ENCODE assay signal across 17 cellular contexts in genomic region chrX:47215291-47215900, GRCh38. TPM values are rescaled to one million over a fixed set of nuclear protein-coding genes. Genes with fewer than 3 reads are reported as not detected.
A peak's percentile ranks its signal among the peaks of the same experiment; 100 is the strongest.
DNase-seq lines count a peak whose midpoint lies in the region; TF ChIP-seq lines count a peak whose summit lies in the region.
"Had no signal": no experiment of that assay in that cellular context is flagged by ENCODE, and none has a peak within 500 bp of the region (broad histone marks: within the 10 kb centered on the region; RNA-seq: fewer than 3 reads in every experiment).

No MANE protein-coding gene starts in this region.

- H3K36me3 Mint-ChIP-seq in HFFc6 (ENCODE audit: low read depth) (peaks cover 33% of the 10 kb centered on the region; the same call in 1 of the 2 replicates), progenitor cell of endocrine pancreas (ENCODE audit: insufficient read depth) (peaks cover 38% of the 10 kb centered on the region)

- peaks cover 19% of the 10 kb centered on the region for H3K4me1 ChIP-seq in hepatocyte (ENCODE audit: insufficient read depth)

- H3K27ac ChIP-seq in hepatocyte, result peak overlapping the region; percentile 90
- H3K27ac ChIP-seq: foreskin keratinocyte, lower lobe of right lung had no signal

- peak; percentile 27 for DNase-seq in activated effector memory CD4-positive, alpha-beta T cell treated with anti-CD3 and anti-CD28 coated beads, Interleukin-2, amount 50 U/mL, for 16 hours
- DNase-seq in activated effector memory CD4-positive, alpha-beta T cell treated with Interleukin-2 at 50 U/mL for 16 hours, result no peak
- DNase-seq in HFFc6 (no peak), hepatocyte (ENCODE audit: low spot score) (no peak), progenitor cell of endocrine pancreas (ENCODE audit: low spot score, unreplicated experiment) (no peak), GDM1 (lab: John Stamatoyannopoulos, UW) (no peak), cerebellar cortex (ENCODE audit: low spot score) (no peak)
- DNase-seq in stimulated activated CD4-positive, alpha-beta T cell treated with anti-CD3 and anti-CD28 coated beads, Interleukin-4, amount 100 ng/mL, for 24 hours, result no peak
- DNase-seq: activated CD4-positive, CD25-positive, alpha-beta regulatory T cell treated with anti-CD3 and anti-CD28 coated beads, Interleukin-2, amount 50 U/mL, for 72 hours; activated CD8-positive, alpha-beta memory T cell treated with anti-CD3 and anti-CD28 coated beads, Interleukin-2, amount 50 U/mL, for 4 hours; foreskin keratinocyte; GOT3; lower lobe of right lung; NCI-H1417 treated with DMSO at 0.1 percent for 48 hours; retina; T-helper 2 cell had no signal

- no peaks in the 10 kb centered on the region for H3K9me3 ChIP-seq in hepatocyte (ENCODE audit: low read depth)
- H3K9me3 ChIP-seq: adrenal gland, lower lobe of right lung had no signal

- H3K4me3 Mint-ChIP-seq in HFFc6, result no peak overlapping the region
- no peak overlapping the region for H3K4me3 Mint-ChIP-seq in progenitor cell of endocrine pancreas (ENCODE audit: low read depth)

- H3K27ac Mint-ChIP-seq in HFFc6 (peak overlapping the region; percentile 95; the same call in 1 of the 2 replicates), progenitor cell of endocrine pancreas (peak overlapping the region; percentile 42)

- peaks cover 31% of the 10 kb centered on the region for H3K4me1 Mint-ChIP-seq in HFFc6 (ENCODE audit: low read depth)
- peaks cover 31% of the 10 kb centered on the region for H3K4me1 Mint-ChIP-seq in progenitor cell of endocrine pancreas (ENCODE audit: low read depth)

- H2AFZ ChIP-seq in hepatocyte, result no peak overlapping the region

- TF ChIP-seq CTCF in HFFc6 (IDR thresholded peaks at IDR 0.05) (no peak), hepatocyte (IDR thresholded peaks at IDR 0.05; ENCODE audit: poor library complexity) (no peak), progenitor cell of endocrine pancreas (IDR thresholded peaks at IDR 0.05; ENCODE audit: unreplicated experiment) (no peak)

- H3K79me2 ChIP-seq in hepatocyte, result peaks cover 18% of the 10 kb centered on the region

- WGBS in hepatocyte (ENCODE audit: low lambda C conversion rate, missing lambda C conversion rate), result 86% methylated on average over 12 of the region's 12 CpGs

- H3K9me3 Mint-ChIP-seq in HFFc6 (no peaks in the 10 kb centered on the region), progenitor cell of endocrine pancreas (ENCODE audit: low read depth) (no peaks in the 10 kb centered on the region)

- H3K9me2 ChIP-seq in hepatocyte (replicated peaks; ENCODE audit: insufficient read depth), result no peaks in the 10 kb centered on the region

- H3K27me3 Mint-ChIP-seq in HFFc6 (ENCODE audit: insufficient read depth), result peaks cover 11% of the 10 kb centered on the region
- no peaks in the 10 kb centered on the region for H3K27me3 Mint-ChIP-seq in progenitor cell of endocrine pancreas

- H3K4me2 ChIP-seq in hepatocyte, result no peak overlapping the region

- no peak overlapping the region for H3K4me3 ChIP-seq in hepatocyte
- H3K4me3 ChIP-seq: adrenal gland, lower lobe of right lung had no signal

- H4K20me1 ChIP-seq in hepatocyte (ENCODE audit: insufficient read depth, poor library complexity, severe bottlenecking), result peaks cover 14% of the 10 kb centered on the region

- H3K36me3 ChIP-seq in hepatocyte (replicated peaks; ENCODE audit: insufficient read depth, low read depth), result no peaks in the 10 kb centered on the region

- H3K27me3 ChIP-seq in hepatocyte, result no peaks in the 10 kb centered on the region
- H3K27me3 ChIP-seq: adrenal gland, foreskin keratinocyte had no signal

RNA-seq across cellular contexts. Expression of gene CDK16, which starts 3.1 kb away (rescaled TPM):
- total RNA-seq in HFFc6 (2021; fragmentation: NEBNext Ultra II Directional; extraction: Animal tissue kit (Norgen Biotek cat#: 25700)), result 100 to 1,000 TPM; 106 to 128 (median 114) TPM
- 121 and 130 TPM in 2 replicates for total RNA-seq in hepatocyte
- 190 and 210 TPM in 2 replicates for polyA plus RNA-seq in hepatocyte
- 236 and 253 TPM in 2 replicates for total RNA-seq in progenitor cell of endocrine pancreas

RNA-seq across cellular contexts. Expression of gene USP11, which starts 17.4 kb away (rescaled TPM):
- 10 to 100 TPM; 55.2 to 68.7 (median 62.8) TPM for total RNA-seq in HFFc6 (2021; fragmentation: NEBNext Ultra II Directional; extraction: Animal tissue kit (Norgen Biotek cat#: 25700))
- total RNA-seq in hepatocyte (75.3 and 89.2 TPM in 2 replicates), progenitor cell of endocrine pancreas (267 and 277 TPM in 2 replicates)
- 199 and 232 TPM in 2 replicates for polyA plus RNA-seq in hepatocyte

RNA-seq across cellular contexts. Expression of gene UBA1, which starts 21.8 kb away (rescaled TPM):
- total RNA-seq in HFFc6 (2021; fragmentation: NEBNext Ultra II Directional; extraction: Animal tissue kit (Norgen Biotek cat#: 25700)), result 100 to 1,000 TPM; 268 to 291 (median 282) TPM
- total RNA-seq in hepatocyte (231 and 253 TPM in 2 replicates), progenitor cell of endocrine pancreas (524 and 538 TPM in 2 replicates)
- polyA plus RNA-seq in hepatocyte, result 213 and 236 TPM in 2 replicates
